Comparison of ENCODE assay signal across 28 cellular contexts in genomic region chr7:12749746-12750145, GRCh38.
"Had no signal": no experiment of that assay in that cellular context is flagged by ENCODE, and none has a peak within 500 bp of the region (broad histone marks: within the 10 kb centered on the region; RNA-seq: fewer than 3 reads in every experiment).

No MANE protein-coding gene starts in this region.

- H3K9me3 ChIP-seq: ascending aorta, MG63, SJCRH30 had no signal

- H3K4me3 ChIP-seq: ascending aorta, cardiac muscle cell, MG63, SJCRH30, SK-N-MC had no signal

- H3K27ac Mint-ChIP-seq: activated CD4-positive, alpha-beta T cell treated with anti-CD3 and anti-CD28 coated beads, Interleukin-2, amount 10 ng/mL, durations not matched to agents 24 days and 14 days; activated CD8-positive, alpha-beta T cell treated with anti-CD3 and anti-CD28 coated beads, Interleukin-2, amount 10 ng/mL, durations not matched to agents 7 days and 5 days; activated naive CD4-positive, alpha-beta T cell treated with anti-CD3 and anti-CD28 coated beads, Interleukin-2, amount 50 U/mL, for 24 hours; activated naive CD8-positive, alpha-beta T cell treated with anti-CD3 and anti-CD28 coated beads, Interleukin-2, amount 10 ng/mL, durations not matched to agents 7 days and 5 days; activated T-cell treated with anti-CD3 and anti-CD28 coated beads, Interleukin-2, amount 50 U/mL, for 24 hours; activated T-helper 2 cell treated with anti-CD3 and anti-CD28 coated beads, Interferon-gamma antibody, Interleukin-2, Interleukin-4, amounts not matched to agents 10 μg/mL and 5 μg/mL and 100 μg/mL, durations not matched to agents 14 hours and 24 hours and 36 hours had no signal

- DNase-seq: activated CD4-positive, alpha-beta T cell treated with anti-CD3 and anti-CD28 coated beads, Interleukin-2, amount 10 ng/mL, durations not matched to agents 24 days and 14 days; activated CD4-positive, alpha-beta T cell treated with anti-CD3 and anti-CD28 coated beads, Interleukin-2, amount 50 U/mL, for 4 hours; activated CD8-positive, alpha-beta T cell treated with anti-CD3 and anti-CD28 coated beads, Interleukin-2, amount 10 ng/mL, durations not matched to agents 7 days and 5 days; activated gamma-delta T cell; activated naive CD4-positive, alpha-beta T cell treated with Interleukin-2 at 50 U/mL for 16 hours; activated naive CD8-positive, alpha-beta T cell treated with anti-CD3 and anti-CD28 coated beads, Interleukin-2, amount 10 ng/mL, durations not matched to agents 7 days and 5 days; activated T-cell treated with anti-CD3 and anti-CD28 coated beads, Interleukin-2, amount 50 U/mL, for 24 hours; amygdala; Kasumi-1; MG63; NCI-H1048; NCI-H1105 treated with DMSO at 0.1 percent for 48 hours; NCI-H1436; NCI-H1694; NCI-H2029; NCI-H345; NCI-H524 treated with DMSO at 0.1 percent for 48 hours; SHP77; SJCRH30; T1000; WERI-Rb-1 had no signal

- H3K27me3 ChIP-seq: ascending aorta, cardiac muscle cell, MG63, SJCRH30 had no signal

- H3K4me1 ChIP-seq: ascending aorta, SJCRH30 had no signal

- H3K27ac ChIP-seq: ascending aorta, cardiac muscle cell, SJCRH30, SK-N-MC, WERI-Rb-1 had no signal

- H3K27me3 Mint-ChIP-seq: activated naive CD4-positive, alpha-beta T cell treated with anti-CD3 and anti-CD28 coated beads, Interleukin-2, amount 50 U/mL, for 24 hours; activated naive CD8-positive, alpha-beta T cell treated with anti-CD3 and anti-CD28 coated beads, Interleukin-2, amount 10 ng/mL, durations not matched to agents 7 days and 5 days; activated T-cell treated with anti-CD3 and anti-CD28 coated beads, Interleukin-2, amount 50 U/mL, for 24 hours had no signal

- H3K4me1 Mint-ChIP-seq: activated CD4-positive, alpha-beta T cell treated with anti-CD3 and anti-CD28 coated beads, Interleukin-2, amount 10 ng/mL, durations not matched to agents 24 days and 14 days; activated naive CD4-positive, alpha-beta T cell treated with anti-CD3 and anti-CD28 coated beads, Interleukin-2, amount 50 U/mL, for 24 hours; activated naive CD8-positive, alpha-beta T cell treated with anti-CD3 and anti-CD28 coated beads, Interleukin-2, amount 10 ng/mL, durations not matched to agents 7 days and 5 days; central memory CD8-positive, alpha-beta T cell had no signal

- H3K9me3 Mint-ChIP-seq: activated CD4-positive, alpha-beta T cell treated with anti-CD3 and anti-CD28 coated beads, Interleukin-2, amount 10 ng/mL, durations not matched to agents 24 days and 14 days; activated naive CD4-positive, alpha-beta T cell treated with anti-CD3 and anti-CD28 coated beads, Interleukin-2, amount 50 U/mL, for 24 hours; activated naive CD8-positive, alpha-beta T cell treated with anti-CD3 and anti-CD28 coated beads, Interleukin-2, amount 10 ng/mL, durations not matched to agents 7 days and 5 days; activated T-cell treated with anti-CD3 and anti-CD28 coated beads, Interleukin-2, amount 50 U/mL, for 24 hours; activated T-helper 2 cell treated with anti-CD3 and anti-CD28 coated beads, Interferon-gamma antibody, Interleukin-2, Interleukin-4, amounts not matched to agents 10 μg/mL and 5 μg/mL and 100 μg/mL, durations not matched to agents 14 hours and 24 hours and 36 hours; central memory CD8-positive, alpha-beta T cell had no signal

- H3K36me3 ChIP-seq: ascending aorta, cardiac muscle cell, MG63, SJCRH30, WERI-Rb-1 had no signal

- ATAC-seq: activated CD8-positive, alpha-beta T cell treated with anti-CD3 and anti-CD28 coated beads, Interleukin-2, amount 10 ng/mL, durations not matched to agents 7 days and 5 days; Panc1 had no signal

- H3K36me3 Mint-ChIP-seq: activated naive CD4-positive, alpha-beta T cell treated with anti-CD3 and anti-CD28 coated beads, Interleukin-2, amount 50 U/mL, for 24 hours; activated naive CD8-positive, alpha-beta T cell treated with anti-CD3 and anti-CD28 coated beads, Interleukin-2, amount 10 ng/mL, durations not matched to agents 7 days and 5 days had no signal

- H3K4me3 Mint-ChIP-seq: activated CD4-positive, alpha-beta T cell treated with anti-CD3 and anti-CD28 coated beads, Interleukin-2, amount 10 ng/mL, durations not matched to agents 24 days and 14 days; activated CD8-positive, alpha-beta T cell treated with anti-CD3 and anti-CD28 coated beads, Interleukin-2, amount 10 ng/mL, durations not matched to agents 7 days and 5 days; activated naive CD4-positive, alpha-beta T cell treated with anti-CD3 and anti-CD28 coated beads, Interleukin-2, amount 50 U/mL, for 24 hours; activated naive CD8-positive, alpha-beta T cell treated with anti-CD3 and anti-CD28 coated beads, Interleukin-2, amount 10 ng/mL, durations not matched to agents 7 days and 5 days; activated T-cell treated with anti-CD3 and anti-CD28 coated beads, Interleukin-2, amount 50 U/mL, for 24 hours; central memory CD8-positive, alpha-beta T cell had no signal
